12 cellular contexts compared by ENCODE assay signal in the genomic region with DNA sequence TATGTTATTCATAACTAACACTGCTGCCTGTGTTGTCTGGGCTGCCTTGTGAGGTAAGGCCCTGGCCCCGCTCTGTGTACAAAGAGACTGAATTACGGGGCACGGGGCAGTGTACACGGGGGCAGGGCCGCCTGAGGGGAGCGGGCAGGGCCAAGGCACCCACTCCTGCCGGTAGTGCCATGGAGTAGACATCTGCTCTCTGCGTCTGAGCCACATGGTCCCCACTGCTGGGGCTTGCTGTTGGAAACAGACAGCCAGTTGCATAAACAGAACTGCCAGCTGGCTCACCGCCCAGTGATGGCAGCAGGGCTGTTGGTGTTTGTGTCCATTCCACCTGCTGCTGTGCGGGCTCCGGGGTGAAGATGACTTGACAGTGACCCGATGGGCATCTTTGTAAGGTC. TPM values are rescaled to one million over a fixed set of nuclear protein-coding genes. Genes with fewer than 3 reads are reported as not detected.
DNase-seq lines count a peak whose midpoint lies in the region; ATAC-seq and TF ChIP-seq lines count a peak whose summit lies in the region.
"Had no signal": no experiment of that assay in that cellular context is flagged by ENCODE, and none has a peak within 500 bp of the region (broad histone marks: within the 10 kb centered on the region; RNA-seq: fewer than 3 reads in every experiment).

No MANE protein-coding gene starts in this region.

- H3K27me3 Mint-ChIP-seq in Calu3 (ENCODE audit: unreplicated experiment) (no peaks in the 10 kb centered on the region), progenitor cell of endocrine pancreas (no peaks in the 10 kb centered on the region)
- H3K27me3 Mint-ChIP-seq: activated CD8-positive, alpha-beta memory T cell treated with anti-CD3 and anti-CD28 coated beads, Interleukin-2, amount 10 ng/mL, durations not matched to agents 7 days and 5 days had no signal

- H3K27ac Mint-ChIP-seq in Calu3 (ENCODE audit: unreplicated experiment) (no peak overlapping the region), progenitor cell of endocrine pancreas (no peak overlapping the region)

- BruUV-seq in A673 (replicated peaks; lab: Mats Ljungman, UMichigan) (no TSS peak), Calu3 (replicated peaks; lab: Mats Ljungman, UMichigan) (no TSS peak)

- H3K4me1 Mint-ChIP-seq in Calu3 (ENCODE audit: low read depth, unreplicated experiment) (no peaks in the 10 kb centered on the region), progenitor cell of endocrine pancreas (ENCODE audit: low read depth) (no peaks in the 10 kb centered on the region)

- H3K36me3 Mint-ChIP-seq in Calu3 (ENCODE audit: insufficient read depth, unreplicated experiment), result peaks cover 11% of the 10 kb centered on the region
- H3K36me3 Mint-ChIP-seq in progenitor cell of endocrine pancreas (ENCODE audit: insufficient read depth), result peaks cover 3% of the 10 kb centered on the region

- peak overlapping the region; percentile 65 for H3K27ac ChIP-seq in A673 (ENCODE audit: low read depth, low read length, poor library complexity, severe bottlenecking)
- H3K27ac ChIP-seq in caudate nucleus (ENCODE audit: low read depth, low read length), result no peak overlapping the region

- intact Hi-C loops in A673 (cut with micrococcal nuclease; ENCODE audit: unreplicated experiment), result no loop called here
- intact Hi-C loops in Calu3 (cut with micrococcal nuclease; ENCODE audit: unreplicated experiment), result no loop called here

- TF ChIP-seq CTCF in A673 (conservative IDR thresholded peaks at IDR 0.05; ENCODE audit: low read depth, low read length) (no peak), Calu3 (IDR thresholded peaks at IDR 0.05; ENCODE audit: unreplicated experiment) (no peak), progenitor cell of endocrine pancreas (IDR thresholded peaks at IDR 0.05; ENCODE audit: unreplicated experiment) (no peak)

- no peaks in the 10 kb centered on the region for H3K9me3 ChIP-seq in A673 (ENCODE audit: low read depth, low read length, poor library complexity, severe bottlenecking)

- DNase-seq in A673 (ENCODE audit: low spot score), result no peak
- DNase-seq in NCI-H2029 treated with DMSO at 0.1 percent for 48 hours (lab: John Stamatoyannopoulos, UW), result peak; percentile 66
- peak in 43 of 61 donors; percentile 7 to 79 (median 41) for DNase-seq in caudate nucleus (lab: John Stamatoyannopoulos, UW)
- peak; percentile 68 for DNase-seq in midbrain (lab: John Stamatoyannopoulos, UW)
- DNase-seq in NCI-H1930 (lab: John Stamatoyannopoulos, UW), result no peak
- no peak for DNase-seq in Calu3
- DNase-seq in progenitor cell of endocrine pancreas (ENCODE audit: low spot score, unreplicated experiment), result no peak
- DNase-seq: activated CD8-positive, alpha-beta memory T cell treated with anti-CD3 and anti-CD28 coated beads, Interleukin-2, amount 10 ng/mL, durations not matched to agents 7 days and 5 days; NCI-H187 treated with DMSO at 0.1 percent for 48 hours had no signal

- no peak for ATAC-seq in GM21447 (IDR thresholded peaks at IDR 0.05; ENCODE audit: unreplicated experiment)
- ATAC-seq: activated CD8-positive, alpha-beta memory T cell treated with anti-CD3 and anti-CD28 coated beads, Interleukin-2, amount 10 ng/mL, durations not matched to agents 7 days and 5 days had no signal

- peaks cover 2% of the 10 kb centered on the region for H3K9me3 Mint-ChIP-seq in Calu3 (ENCODE audit: low read depth, unreplicated experiment)
- no peaks in the 10 kb centered on the region for H3K9me3 Mint-ChIP-seq in progenitor cell of endocrine pancreas (ENCODE audit: low read depth)

- CTCF ChIA-PET in A673 (lab: Charles Lee) (no interaction called here), Calu3 (lab: Charles Lee) (no interaction called here)

- peaks cover 25% of the 10 kb centered on the region for H3K36me3 ChIP-seq in A673 (ENCODE audit: insufficient read depth, low read length, poor library complexity, severe bottlenecking)

- H3K4me3 Mint-ChIP-seq in Calu3 (ENCODE audit: low read depth, unreplicated experiment), result no peak overlapping the region
- no peak overlapping the region for H3K4me3 Mint-ChIP-seq in progenitor cell of endocrine pancreas (ENCODE audit: low read depth)
- H3K4me3 Mint-ChIP-seq: activated CD8-positive, alpha-beta memory T cell treated with anti-CD3 and anti-CD28 coated beads, Interleukin-2, amount 10 ng/mL, durations not matched to agents 7 days and 5 days had no signal

- H3K27me3 ChIP-seq in A673 (replicated peaks; ENCODE audit: insufficient read depth, low read depth, low read length, poor library complexity), result no peaks in the 10 kb centered on the region

- peaks cover 6% of the 10 kb centered on the region for H3K4me1 ChIP-seq in A673 (ENCODE audit: insufficient read depth, low read length, poor library complexity, severe bottlenecking)

- H3K4me3 ChIP-seq in A673 (ENCODE audit: low read depth, low read length, poor library complexity, severe bottlenecking), result no peak overlapping the region

- POLR2A ChIA-PET in A673 (lab: Charles Lee; ENCODE audit: low non-redundant PET), result no interaction called here

RNA-seq across cellular contexts. Expression of a gene that starts 19.8 kb away (rescaled TPM):
- total RNA-seq in A673 (2021) (54.0 and 58.3 TPM in 2 replicates), Calu3 (2022) (33.5 and 35.0 TPM in 2 replicates), progenitor cell of endocrine pancreas (122 and 131 TPM in 2 replicates)

RNA-seq across cellular contexts. Expression of a gene that starts 44.8 kb away (rescaled TPM):
- total RNA-seq in A673 (2021) (not detected in 2 replicates), Calu3 (2022) (not detected in 2 replicates), progenitor cell of endocrine pancreas (0.57 and 1.9 TPM in 2 replicates)
- total RNA-seq: activated CD8-positive, alpha-beta memory T cell treated with anti-CD3 and anti-CD28 coated beads, Interleukin-2, amount 10 ng/mL, durations not matched to agents 7 days and 5 days; fibroblast of lung; sciatic nerve had no signal

Comparison
In these comparisons a context has a peak if more than half of its experiments do, and no peak if none do; other contexts are left out.
1. DNase-seq: peak in NCI-H2029 treated with DMSO at 0.1 percent for 48 hours (single experiment), caudate nucleus (43 of 61) and midbrain (single experiment); none in A673 (single experiment), NCI-H1930 (0 of 2), Calu3 (single experiment) and progenitor cell of endocrine pancreas (single experiment).